ENCODE assay signal across 1 cellular context in genomic region chr11:61684870-61685610, GRCh38.
TF ChIP-seq lines count a peak whose summit lies in the region.

No MANE protein-coding gene starts in this region.

TF ChIP-seq in H1, 55 proteins besides CTCF, POLR2A, EP300 and RAD21:
- TF ChIP-seq KDM1A (IDR thresholded peaks at IDR 0.05; ENCODE audit: borderline replicate concordance, low read length) (peak; percentile 73; the same call in 1 of the 2 replicates), HDAC2 (IDR thresholded peaks at IDR 0.05; ENCODE audit: borderline replicate concordance in 1 of 2, low read depth in 2 of 2, low read length in 2 of 2) (0 out of 4 replicates have a peak, but pooled peaks of 1 of the 2 experiments have one; percentile 46), GTF2F1 (IDR thresholded peaks at IDR 0.05; ENCODE audit: borderline replicate concordance, low read depth, low read length) (no peak), SAP30 (IDR thresholded peaks at IDR 0.05; ENCODE audit: insufficient read depth, insufficient replicate concordance, low read length) (no peak)
